In the genomic region with DNA sequence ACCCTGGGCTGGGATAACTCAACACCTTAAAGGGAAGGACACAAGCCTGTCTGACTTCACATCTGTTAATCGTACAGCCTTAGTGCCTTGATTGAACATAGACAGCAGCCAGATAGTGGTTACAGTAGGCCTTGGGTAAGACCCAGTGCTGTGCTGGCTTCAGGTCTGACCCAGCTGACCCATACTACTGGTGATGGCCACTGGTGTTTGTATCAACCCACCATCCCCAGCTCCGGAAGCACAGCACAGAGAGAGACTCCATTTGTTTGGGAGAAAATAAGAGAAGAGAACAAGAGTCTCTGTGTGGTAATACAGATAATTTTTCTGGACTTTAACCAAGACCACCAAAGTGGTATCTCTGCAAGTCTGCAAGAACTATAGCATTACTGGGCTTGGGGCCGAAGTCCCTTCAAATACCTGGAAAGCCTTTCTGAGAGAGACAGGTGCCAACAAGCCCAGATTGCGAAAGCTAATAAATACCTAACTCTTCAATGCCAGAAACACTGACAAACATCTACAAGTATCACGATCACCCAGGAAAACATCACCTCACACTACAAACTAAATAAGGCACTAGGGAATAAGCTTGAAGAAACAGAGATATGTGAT, we compare ENCODE assay signal across 33 cellular contexts.
"Had no signal": no experiment of that assay in that cellular context is flagged by ENCODE, and none has a peak within 500 bp of the region (broad histone marks: within the 10 kb centered on the region; RNA-seq: fewer than 3 reads in every experiment).

No MANE protein-coding gene starts in this region.

- H3K4me3 ChIP-seq: colonic mucosa, gastroesophageal sphincter, heart left ventricle, lung, mucosa of descending colon, pancreas, smooth muscle cell, suprapubic skin, transverse colon, upper lobe of right lung, vagina had no signal

- H3K4me1 ChIP-seq: colonic mucosa, gastroesophageal sphincter, heart left ventricle, pancreas, suprapubic skin, transverse colon, upper lobe of right lung, vagina had no signal

- H3K27me3 Mint-ChIP-seq: dendritic cell treated with granulocyte-macrophage colony-stimulating factor and Interleukin-4, amounts not matched to agents 40 ng/mL and 50 ng/mL, for 4 days; naive B cell; natural killer cell treated with Interleukin-12 subunit alpha and Interleukin-12 subunit beta and Interleukin-15 and Interleukin-18, amount 100 ng/mL, for 72 hours; stimulated activated naive CD8-positive, alpha-beta T cell treated with anti-CD3 and anti-CD28 coated beads, Interleukin-15, amount 100 ng/mL, for 72 hours had no signal

- H3K4me1 Mint-ChIP-seq: endodermal cell; mesothelial cell of epicardium; naive B cell; neural crest cell; stimulated activated naive CD8-positive, alpha-beta T cell treated with anti-CD3 and anti-CD28 coated beads, Interleukin-15, amount 100 ng/mL, for 72 hours had no signal

- H3K4me3 Mint-ChIP-seq: dendritic cell treated with granulocyte-macrophage colony-stimulating factor and Interleukin-4, amounts not matched to agents 40 ng/mL and 50 ng/mL, for 4 days; endodermal cell; mesothelial cell of epicardium; natural killer cell treated with Interleukin-12 subunit alpha and Interleukin-12 subunit beta and Interleukin-15 and Interleukin-18, amount 100 ng/mL, for 72 hours; neural crest cell; stimulated activated naive CD8-positive, alpha-beta T cell treated with anti-CD3 and anti-CD28 coated beads, Interleukin-15, amount 100 ng/mL, for 72 hours had no signal

- H3K9me3 ChIP-seq: colonic mucosa, gastroesophageal sphincter, heart left ventricle, neutrophil, suprapubic skin, transverse colon, upper lobe of right lung, vagina had no signal

- ATAC-seq: gastroesophageal sphincter; heart left ventricle; left colon; left ventricle myocardium superior; mucosa of descending colon; natural killer cell treated with Interleukin-12 subunit alpha and Interleukin-12 subunit beta and Interleukin-15 and Interleukin-18, amount 100 ng/mL, for 72 hours; pancreas; sciatic nerve; stimulated activated naive CD8-positive, alpha-beta T cell treated with anti-CD3 and anti-CD28 coated beads, Interleukin-15, amount 100 ng/mL, for 72 hours; upper lobe of right lung had no signal

- H3K27ac ChIP-seq: colonic mucosa, gastroesophageal sphincter, heart left ventricle, neutrophil, pancreas, suprapubic skin, transverse colon, upper lobe of right lung, vagina had no signal

- H3K27ac Mint-ChIP-seq: dendritic cell treated with granulocyte-macrophage colony-stimulating factor and Interleukin-4, amounts not matched to agents 40 ng/mL and 50 ng/mL, for 4 days; endodermal cell; mesothelial cell of epicardium; natural killer cell treated with Interleukin-12 subunit alpha and Interleukin-12 subunit beta and Interleukin-15 and Interleukin-18, amount 100 ng/mL, for 72 hours had no signal

- H3K27me3 ChIP-seq: colonic mucosa, gastroesophageal sphincter, heart left ventricle, neutrophil, pancreas, suprapubic skin, transverse colon, upper lobe of right lung, vagina had no signal

- FAIRE-seq: islet of Langerhans, pancreas had no signal

- H3K36me3 ChIP-seq: colonic mucosa, gastroesophageal sphincter, heart left ventricle, neutrophil, pancreas, suprapubic skin, transverse colon, upper lobe of right lung, vagina had no signal

- H3K4me2 ChIP-seq: smooth muscle cell had no signal

- DNase-seq: colonic mucosa; effector CD8-positive, alpha-beta T cell; endodermal cell; erythroblast; hippocampal formation; kidney glomerular epithelial cell; left colon; left ventricle myocardium superior; mesenchymal stem cell; mucosa of descending colon; naive B cell; stimulated activated CD4-positive, alpha-beta T cell treated with anti-CD3 and anti-CD28 coated beads, Interleukin-12 subunit alpha, Interleukin-12 subunit beta, amount 100 ng/mL, for 4 hours; stimulated activated CD4-positive, alpha-beta T cell treated with anti-CD3 and anti-CD28 coated beads, Interleukin-1b, Interleukin-23, amount 100 ng/mL, for 48 hours; stimulated activated CD4-positive, alpha-beta T cell treated with anti-CD3 and anti-CD28 coated beads, Interleukin-4, amount 100 ng/mL, for 1 hour; stimulated activated CD8-positive, alpha-beta memory T cell treated with anti-CD3 and anti-CD28 coated beads, Interleukin-4, amount 100 ng/mL, for 48 hours; stimulated activated naive CD4-positive, alpha-beta T cell; stimulated activated naive CD8-positive, alpha-beta T cell treated with anti-CD3 and anti-CD28 coated beads, Interleukin-15, amount 100 ng/mL, for 72 hours; transverse colon; upper lobe of right lung had no signal
